In the genomic region with DNA sequence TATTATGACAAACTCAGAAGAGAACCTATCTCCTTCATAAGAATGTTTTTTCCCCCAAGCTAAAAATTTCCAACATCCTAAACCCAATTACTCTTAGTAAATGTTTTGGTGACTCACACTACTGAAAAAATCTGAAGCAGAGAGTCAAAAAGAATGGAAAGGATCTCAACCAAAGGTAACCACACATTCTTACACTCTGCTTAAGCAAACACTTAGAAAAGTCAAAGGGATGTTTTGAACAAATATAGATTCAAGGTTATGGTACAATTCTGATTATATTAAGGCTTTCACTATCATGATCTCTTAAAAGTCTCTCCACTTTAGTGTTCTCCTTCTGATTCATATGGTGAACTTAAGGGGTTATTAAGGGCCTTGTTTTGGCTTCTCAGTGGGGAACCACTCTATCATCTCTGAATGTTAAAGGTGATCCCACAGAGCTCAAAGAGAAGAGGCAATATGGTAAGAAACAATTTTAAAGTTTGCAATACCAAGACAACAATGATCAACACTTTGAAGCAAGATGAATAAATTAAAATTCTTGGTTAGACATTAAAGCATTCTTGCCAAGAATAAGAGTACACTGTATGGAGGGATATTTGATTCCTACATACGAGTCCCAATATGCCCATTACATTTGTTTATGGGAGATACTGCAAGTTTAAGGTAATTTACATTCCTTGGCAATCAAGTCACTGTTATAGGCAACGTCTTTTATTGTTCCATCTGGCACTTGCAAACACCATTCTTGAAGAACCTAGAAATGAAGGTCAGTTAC, we compare ENCODE assay signal across 13 cellular contexts.
A peak's percentile ranks its signal among the peaks of the same experiment; 100 is the strongest.
DNase-seq lines count a peak whose midpoint lies in the region; ATAC-seq and TF ChIP-seq lines count a peak whose summit lies in the region.
"Had no signal": no experiment of that assay in that cellular context is flagged by ENCODE, and none has a peak within 500 bp of the region (broad histone marks: within the 10 kb centered on the region; RNA-seq: fewer than 3 reads in every experiment).

No MANE protein-coding gene starts in this region.

- intact Hi-C loops in Panc1 (cut with micrococcal nuclease; ENCODE audit: unreplicated experiment), result no loop called here

- H3K4me3 ChIP-seq in Panc1 (ENCODE audit: low read depth in 2 of 2, low read length in 2 of 2) (no peak overlapping the region), epithelial cell of proximal tubule (ENCODE audit: low read depth, low read length) (no peak overlapping the region)
- H3K4me3 ChIP-seq: BLaER1, dorsolateral prefrontal cortex had no signal

- peaks cover 3% of the 10 kb centered on the region; the same call in 1 of the 2 replicates for H3K4me1 ChIP-seq in Panc1 (ENCODE audit: control insufficient read depth, insufficient read depth, low read length)
- H3K4me1 ChIP-seq: parathyroid adenoma had no signal

- H3K36me3 ChIP-seq in Panc1 (ENCODE audit: control insufficient read depth, insufficient read depth, low read length), result peaks cover 16% of the 10 kb centered on the region; the same call in 1 of the 2 replicates

- BruUV-seq in Panc1 (replicated peaks; lab: Mats Ljungman, UMichigan), result TSS peak; percentile 44

- in situ Hi-C loops in Panc1 (cut with HindIII; ENCODE audit: low pct_unique_long_range_greater_than_20kb, low sequenced_read_pairs), result no loop called here

- CTCF ChIA-PET in Panc1 (lab: Charles Lee), result no interaction called here

- H3K9me3 Mint-ChIP-seq in activated T-cell treated with anti-CD3 and anti-CD28 coated beads, Interleukin-2, amount 50 U/mL, for 4 hours, result no peaks in the 10 kb centered on the region
- H3K9me3 Mint-ChIP-seq: T-helper 1 cell treated with Interleukin-12 subunit alpha and Interleukin-12 subunit beta and Interleukin-4 antibody, amounts not matched to agents 30 μg/mL and 1 μg/mL, for 36 hours had no signal

- TF ChIP-seq CTCF in Panc1 (IDR thresholded peaks at IDR 0.05) (no peak), epithelial cell of proximal tubule (conservative IDR thresholded peaks at IDR 0.05; ENCODE audit: low read depth, low read length) (no peak)

- DNase-seq in activated T-cell treated with anti-CD3 and anti-CD28 coated beads, Interleukin-2, amount 50 U/mL, for 4 hours, result no peak
- DNase-seq in activated T-cell treated with anti-CD3 and anti-CD28 coated beads, Interleukin-2, amount 50 U/mL, for 48 hours, result no peak
- no peak for DNase-seq in Panc1 (ENCODE audit: low read depth, low spot score)
- peak; percentile 27 for DNase-seq in epithelial cell of proximal tubule (ENCODE audit: low read depth)
- DNase-seq in stimulated activated naive CD8-positive, alpha-beta T cell treated with anti-CD3 and anti-CD28 coated beads, Interleukin-15, Interleukin-2, amounts not matched to agents 100 U/mL and 50 U/mL, for 24 hours, result no peak
- DNase-seq: dorsolateral prefrontal cortex, KG1 had no signal

- H3K9me3 ChIP-seq in Panc1 (ENCODE audit: control insufficient read depth, insufficient read depth, low read depth, low read length), result no peaks in the 10 kb centered on the region
- H3K9me3 ChIP-seq: BLaER1 had no signal

- H3K4me3 Mint-ChIP-seq in activated T-cell treated with anti-CD3 and anti-CD28 coated beads, Interleukin-2, amount 50 U/mL, for 4 hours, result no peak overlapping the region
- H3K4me3 Mint-ChIP-seq: T-helper 1 cell treated with Interleukin-12 subunit alpha and Interleukin-12 subunit beta and Interleukin-4 antibody, amounts not matched to agents 30 μg/mL and 1 μg/mL, for 36 hours had no signal

- H3K36me3 Mint-ChIP-seq in activated T-cell treated with anti-CD3 and anti-CD28 coated beads, Interleukin-2, amount 50 U/mL, for 4 hours (ENCODE audit: insufficient read depth), result peaks cover 9% of the 10 kb centered on the region

- POLR2A ChIA-PET in Panc1 (lab: Charles Lee), result no interaction called here

- H3K27ac ChIP-seq in Panc1 (ENCODE audit: low read length), result no peak overlapping the region
- H3K27ac ChIP-seq: BLaER1, parathyroid adenoma had no signal

- H3K4me1 Mint-ChIP-seq in activated T-cell treated with anti-CD3 and anti-CD28 coated beads, Interleukin-2, amount 50 U/mL, for 4 hours (ENCODE audit: low read depth), result peaks cover 2% of the 10 kb centered on the region

- ATAC-seq in activated T-cell treated with anti-CD3 and anti-CD28 coated beads, Interleukin-2, amount 50 U/mL, for 4 hours, result peak; percentile 74 to 75
- ATAC-seq in Panc1 (peak; percentile 68), HG03520 (IDR thresholded peaks at IDR 0.05; ENCODE audit: unreplicated experiment) (no peak), GM18520 (IDR thresholded peaks at IDR 0.05; ENCODE audit: unreplicated experiment) (no peak), GM21717 (IDR thresholded peaks at IDR 0.05; ENCODE audit: unreplicated experiment) (no peak)
- peak; percentile 87 for ATAC-seq in stimulated activated naive CD8-positive, alpha-beta T cell treated with anti-CD3 and anti-CD28 coated beads, Interleukin-15, Interleukin-2, amounts not matched to agents 100 U/mL and 50 U/mL, for 24 hours

- no peaks in the 10 kb centered on the region for H3K27me3 Mint-ChIP-seq in activated T-cell treated with anti-CD3 and anti-CD28 coated beads, Interleukin-2, amount 50 U/mL, for 4 hours (ENCODE audit: low read depth)

- H3K27me3 ChIP-seq in Panc1 (ENCODE audit: control insufficient read depth, insufficient read depth, low read length), result no peaks in the 10 kb centered on the region
- H3K27me3 ChIP-seq: BLaER1, dorsolateral prefrontal cortex had no signal

Comparison
In these comparisons a context has a peak if more than half of its experiments do, and no peak if none do; other contexts are left out.
1. ATAC-seq: peak in activated T-cell treated with anti-CD3 and anti-CD28 coated beads, Interleukin-2, amount 50 U/mL, for 4 hours (2 of 2), Panc1 (single experiment) and stimulated activated naive CD8-positive, alpha-beta T cell treated with anti-CD3 and anti-CD28 coated beads, Interleukin-15, Interleukin-2, amounts not matched to agents 100 U/mL and 50 U/mL, for 24 hours (single experiment); none in HG03520 (single experiment), GM18520 (single experiment) and GM21717 (single experiment).